ENCODE assay signal across 2 cellular contexts in the genomic region with DNA sequence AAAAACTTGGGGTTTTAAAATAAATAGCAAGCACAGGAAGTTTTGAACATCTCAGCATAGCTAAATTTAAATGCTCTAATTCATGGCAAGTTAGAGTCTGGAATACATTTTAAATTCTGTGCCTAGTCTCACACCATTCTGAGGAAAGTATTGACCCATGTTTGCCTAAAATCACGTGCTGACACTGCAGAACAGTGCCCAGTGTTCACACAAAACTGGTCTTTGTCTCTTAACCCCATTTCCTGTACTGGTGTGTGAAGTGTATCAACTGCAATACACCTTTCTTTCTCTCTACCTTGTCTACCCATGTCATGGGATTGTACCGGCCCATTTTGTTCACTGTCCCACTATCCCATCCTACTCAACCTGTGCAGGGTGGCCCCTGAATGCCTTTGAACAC.
TF ChIP-seq lines count a peak whose summit lies in the region.

No MANE protein-coding gene starts in this region.

TF ChIP-seq in GM23338, 12 proteins besides CTCF, POLR2A, EP300 and RAD21:
- TF ChIP-seq, protein P1, sequence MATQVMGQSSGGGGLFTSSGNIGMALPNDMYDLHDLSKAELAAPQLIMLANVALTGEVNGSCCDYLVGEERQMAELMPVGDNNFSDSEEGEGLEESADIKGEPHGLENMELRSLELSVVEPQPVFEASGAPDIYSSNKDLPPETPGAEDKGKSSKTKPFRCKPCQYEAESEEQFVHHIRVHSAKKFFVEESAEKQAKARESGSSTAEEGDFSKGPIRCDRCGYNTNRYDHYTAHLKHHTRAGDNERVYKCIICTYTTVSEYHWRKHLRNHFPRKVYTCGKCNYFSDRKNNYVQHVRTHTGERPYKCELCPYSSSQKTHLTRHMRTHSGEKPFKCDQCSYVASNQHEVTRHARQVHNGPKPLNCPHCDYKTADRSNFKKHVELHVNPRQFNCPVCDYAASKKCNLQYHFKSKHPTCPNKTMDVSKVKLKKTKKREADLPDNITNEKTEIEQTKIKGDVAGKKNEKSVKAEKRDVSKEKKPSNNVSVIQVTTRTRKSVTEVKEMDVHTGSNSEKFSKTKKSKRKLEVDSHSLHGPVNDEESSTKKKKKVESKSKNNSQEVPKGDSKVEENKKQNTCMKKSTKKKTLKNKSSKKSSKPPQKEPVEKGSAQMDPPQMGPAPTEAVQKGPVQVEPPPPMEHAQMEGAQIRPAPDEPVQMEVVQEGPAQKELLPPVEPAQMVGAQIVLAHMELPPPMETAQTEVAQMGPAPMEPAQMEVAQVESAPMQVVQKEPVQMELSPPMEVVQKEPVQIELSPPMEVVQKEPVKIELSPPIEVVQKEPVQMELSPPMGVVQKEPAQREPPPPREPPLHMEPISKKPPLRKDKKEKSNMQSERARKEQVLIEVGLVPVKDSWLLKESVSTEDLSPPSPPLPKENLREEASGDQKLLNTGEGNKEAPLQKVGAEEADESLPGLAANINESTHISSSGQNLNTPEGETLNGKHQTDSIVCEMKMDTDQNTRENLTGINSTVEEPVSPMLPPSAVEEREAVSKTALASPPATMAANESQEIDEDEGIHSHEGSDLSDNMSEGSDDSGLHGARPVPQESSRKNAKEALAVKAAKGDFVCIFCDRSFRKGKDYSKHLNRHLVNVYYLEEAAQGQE (IDR thresholded peaks at IDR 0.05; ENCODE audit: unreplicated experiment), result no peak
- TF ChIP-seq ZNF462 (CRISPR knock-in tag; IDR thresholded peaks at IDR 0.05) (no peak), JUNB (IDR thresholded peaks at IDR 0.05; ENCODE audit: unreplicated experiment) (no peak), CREB1 (CRISPR knock-in tag; IDR thresholded peaks at IDR 0.05; ENCODE audit: low read depth) (no peak), ZNF331 (CRISPR knock-in tag; IDR thresholded peaks at IDR 0.05; ENCODE audit: low read depth) (no peak), STAT1 (IDR thresholded peaks at IDR 0.05; ENCODE audit: unreplicated experiment) (no peak), EZH2 (IDR thresholded peaks at IDR 0.05; ENCODE audit: low read depth, unreplicated experiment) (no peak), ZNF114 (CRISPR knock-in tag; IDR thresholded peaks at IDR 0.05) (no peak)
- TF ChIP-seq, protein P2, sequence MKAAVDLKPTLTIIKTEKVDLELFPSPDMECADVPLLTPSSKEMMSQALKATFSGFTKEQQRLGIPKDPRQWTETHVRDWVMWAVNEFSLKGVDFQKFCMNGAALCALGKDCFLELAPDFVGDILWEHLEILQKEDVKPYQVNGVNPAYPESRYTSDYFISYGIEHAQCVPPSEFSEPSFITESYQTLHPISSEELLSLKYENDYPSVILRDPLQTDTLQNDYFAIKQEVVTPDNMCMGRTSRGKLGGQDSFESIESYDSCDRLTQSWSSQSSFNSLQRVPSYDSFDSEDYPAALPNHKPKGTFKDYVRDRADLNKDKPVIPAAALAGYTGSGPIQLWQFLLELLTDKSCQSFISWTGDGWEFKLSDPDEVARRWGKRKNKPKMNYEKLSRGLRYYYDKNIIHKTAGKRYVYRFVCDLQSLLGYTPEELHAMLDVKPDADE (IDR thresholded peaks at IDR 0.05), result no peak
TF ChIP-seq in GM23338: peak in this region for 0.

TF ChIP-seq in H1, 55 proteins besides CTCF, POLR2A, EP300 and RAD21:
- TF ChIP-seq MAFK (IDR thresholded peaks at IDR 0.05; ENCODE audit: low read depth, low read length) (no peak), CBX5 (IDR thresholded peaks at IDR 0.05; ENCODE audit: low read depth, low read length) (no peak), SUZ12 (IDR thresholded peaks at IDR 0.05; ENCODE audit: low read length) (no peak), SIN3A (conservative IDR thresholded peaks at IDR 0.05 in 1 of 2, IDR thresholded peaks at IDR 0.05 in 1 of 2; ENCODE audit: low read depth in 1 of 2, low read length in 2 of 2) (no peak), CHD1 (IDR thresholded peaks at IDR 0.05; ENCODE audit: low read depth, low read length) (no peak), EGR1 (IDR thresholded peaks at IDR 0.05; ENCODE audit: borderline replicate concordance, low read depth, low read length) (no peak), RNF2 (IDR thresholded peaks at IDR 0.05; ENCODE audit: borderline replicate concordance, low read depth, low read length, missing control alignments, poor library complexity, severe bottlenecking) (no peak), SIRT6 (IDR thresholded peaks at IDR 0.05; ENCODE audit: low read length) (no peak), CREB1 (IDR thresholded peaks at IDR 0.05) (no peak), EZH2 (IDR thresholded peaks at IDR 0.05; ENCODE audit: low read depth, low read length, severe bottlenecking) (no peak), POLR2AphosphoS5 (IDR thresholded peaks at IDR 0.05; ENCODE audit: low read depth, low read length) (no peak), BACH1 (IDR thresholded peaks at IDR 0.05; ENCODE audit: low read length) (no peak), JUND (IDR thresholded peaks at IDR 0.05; ENCODE audit: low read length) (no peak), GTF2F1 (IDR thresholded peaks at IDR 0.05; ENCODE audit: borderline replicate concordance, low read depth, low read length) (no peak)
